Comparison of ENCODE assay signal across 27 cellular contexts in the genomic region with DNA sequence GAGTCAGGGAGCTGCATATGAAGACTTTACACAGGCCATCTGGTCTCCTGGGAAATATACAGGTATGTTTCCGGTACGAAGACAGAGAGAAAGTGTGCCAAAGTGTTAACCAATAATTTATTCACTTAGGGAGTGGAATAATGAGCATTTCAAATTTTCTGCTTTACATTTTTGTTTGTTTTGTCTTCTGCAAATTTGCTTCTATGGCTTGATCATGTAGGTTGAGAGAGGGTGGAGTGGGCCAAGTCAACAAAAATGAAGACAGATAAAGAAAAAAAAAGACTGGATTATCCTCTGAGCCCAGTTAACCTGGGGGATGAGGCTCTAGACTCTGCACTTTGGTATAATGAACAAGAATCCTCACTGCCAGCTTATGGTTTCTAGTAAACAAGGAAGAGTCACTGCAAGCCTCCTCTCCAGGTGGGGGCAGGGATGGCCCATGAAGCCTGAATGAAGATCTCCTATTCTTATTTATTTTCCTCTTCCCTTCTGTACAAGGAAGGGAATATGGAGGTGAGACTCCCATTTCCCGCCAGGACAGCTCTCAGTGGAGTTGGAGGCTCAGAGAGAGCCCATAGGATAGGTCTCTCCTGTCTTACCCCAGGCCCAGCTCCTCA. TPM values are rescaled to one million over a fixed set of nuclear protein-coding genes. Genes with fewer than 3 reads are reported as not detected.
A peak's percentile ranks its signal among the peaks of the same experiment; 100 is the strongest.
DNase-seq lines count a peak whose midpoint lies in the region; ATAC-seq, FAIRE-seq and TF ChIP-seq lines count a peak whose summit lies in the region.
"Had no signal": no experiment of that assay in that cellular context is flagged by ENCODE, and none has a peak within 500 bp of the region (broad histone marks: within the 10 kb centered on the region; RNA-seq: fewer than 3 reads in every experiment).

No MANE protein-coding gene starts in this region.

- CTCF ChIA-PET in HepG2 (lab: Yijun Ruan, JAX; ENCODE audit: low intra/inter-chr PET ratio, low total read pairs), result no interaction called here
- CTCF ChIA-PET in mammary epithelial cell (lab: Charles Lee; ENCODE audit: low non-redundant PET), result no interaction called here

- H3K27ac ChIP-seq in liver (ENCODE audit: low read depth in 1 of 2, low read length in 2 of 2) (no peak overlapping the region), HepG2 (ENCODE audit: extremely low read length, insufficient read depth, low read length) (no peak overlapping the region), colonic mucosa (peak overlapping the region; percentile 65), mucosa of rectum (ENCODE audit: low read depth in 2 of 2, low read length in 2 of 2) (peak overlapping the region; percentile 68 to 75), mammary epithelial cell (ENCODE audit: insufficient read depth, low read depth, low read length) (no peak overlapping the region)
- H3K27ac ChIP-seq: A549; BLaER1 treated with 17β-estradiol and CSF1 and Interleukin-3, amounts not matched to agents 10 nM and 100 nM had no signal

- TF ChIP-seq POLR2A in HepG2 (IDR thresholded peaks at IDR 0.05; ENCODE audit: insufficient read depth in 1 of 2, low read depth in 2 of 2, low read length in 2 of 2), result no peak

- no peak for FAIRE-seq in HepG2 (lab: Jason Lieb, UNC)
- FAIRE-seq: A549, D721Med, G401.6, GM12878, GM18507 had no signal

- no peaks in the 10 kb centered on the region for H3K79me2 ChIP-seq in HepG2 (ENCODE audit: insufficient read depth, low read length)
- no peaks in the 10 kb centered on the region for H3K79me2 ChIP-seq in mammary epithelial cell (ENCODE audit: insufficient read depth, low read length)

- 89% methylated on average over 3 of the region's 3 CpGs for WGBS in liver
- WGBS in HepG2 (ENCODE audit: low lambda C conversion rate), result 61% methylated on average over 3 of the region's 3 CpGs
- 80% methylated on average over 3 of the region's 3 CpGs for WGBS in mammary epithelial cell (ENCODE audit: low coverage, missing lambda C conversion rate)

- no peak overlapping the region for H2AFZ ChIP-seq in HepG2 (ENCODE audit: low read length)
- no peak overlapping the region for H2AFZ ChIP-seq in mammary epithelial cell (ENCODE audit: low read depth, low read length)
- H2AFZ ChIP-seq: GM23338 had no signal

- no peak for TF ChIP-seq RAD21 in liver (IDR thresholded peaks at IDR 0.05)
- no peak for TF ChIP-seq RAD21 in HepG2 (CRISPR knock-in tag; IDR thresholded peaks at IDR 0.05)

- H3K4me1 ChIP-seq in liver (ENCODE audit: control insufficient read depth in 4 of 4, insufficient read depth in 4 of 4, low read length in 3 of 4), result peaks cover 13 to 34% (median 22%) of the 10 kb centered on the region in 4 donors
- no peaks in the 10 kb centered on the region for H3K4me1 ChIP-seq in HepG2 (ENCODE audit: insufficient read depth, low read length)
- peaks cover 4% of the 10 kb centered on the region for H3K4me1 ChIP-seq in colonic mucosa
- H3K4me1 ChIP-seq in mucosa of rectum (ENCODE audit: control insufficient read depth in 2 of 2, insufficient read depth in 2 of 2, low read length in 2 of 2), result peaks cover 23 to 53% of the 10 kb centered on the region in 2 donors
- H3K4me1 ChIP-seq in mammary epithelial cell (ENCODE audit: insufficient read depth, low read length), result peaks cover 8% of the 10 kb centered on the region
- H3K4me1 ChIP-seq: BE2C had no signal

- in situ Hi-C loops in HepG2 (cut with HindIII; ENCODE audit: extremely low pct_ligation_motif_present, low pct_unique_long_range_greater_than_20kb) (no loop called here), mammary epithelial cell (cut with MboI; ENCODE audit: low sequenced_read_pairs in 2 of 2) (no loop called here), GM13977 (cut with MboI; ENCODE audit: low pct_unique_long_range_greater_than_20kb, low sequenced_read_pairs, unreplicated experiment) (no loop called here)

- intact Hi-C loops in HepG2 (cut with micrococcal nuclease; ENCODE audit: unreplicated experiment) (no loop called here), colonic mucosa (cut with DNase I) (no loop called here), mammary epithelial cell (cut with micrococcal nuclease) (no loop called here)

- dilution Hi-C loops in mammary epithelial cell (cut with HindIII; ENCODE audit: low sequenced_read_pairs), result no loop called here

- H3K9ac ChIP-seq in liver (ENCODE audit: low read depth in 1 of 2, low read length in 2 of 2) (no peak overlapping the region), HepG2 (ENCODE audit: insufficient read depth, low read depth, low read length) (no peak overlapping the region), colonic mucosa (ENCODE audit: low read depth in 2 of 2, low read length in 2 of 2) (peak overlapping the region in 1 of 2 donors; percentile 39), mucosa of rectum (ENCODE audit: low read depth in 1 of 2, low read length in 2 of 2) (peak overlapping the region in 1 of 2 donors; percentile 42), mammary epithelial cell (ENCODE audit: insufficient read depth, low read length) (no peak overlapping the region)
- H3K9ac ChIP-seq: BLaER1 treated with 17β-estradiol and CSF1 and Interleukin-3, amounts not matched to agents 10 nM and 100 nM had no signal

- TF ChIP-seq EP300 in HepG2 (IDR thresholded peaks at IDR 0.05; ENCODE audit: low read depth in 2 of 2, low read length in 2 of 2), result no peak
- no peak for TF ChIP-seq EP300 in HepG2 (CRISPR knock-in tag; IDR thresholded peaks at IDR 0.05; ENCODE audit: borderline replicate concordance)

- POLR2A ChIA-PET in HepG2 (lab: Yijun Ruan, JAX), result no interaction called here

- ATAC-seq in HepG2, result no peak
- ATAC-seq: A549, GM12878, GM23338, HCT116 had no signal

- H3K9me3 ChIP-seq in liver (ENCODE audit: control insufficient read depth in 4 of 4, low read length in 3 of 4), result no peaks in the 10 kb centered on the region
- H3K9me3 ChIP-seq in HepG2 (ENCODE audit: low read length), result no peaks in the 10 kb centered on the region
- H3K9me3 ChIP-seq in colonic mucosa, result no peaks in the 10 kb centered on the region
- H3K9me3 ChIP-seq in mucosa of rectum (ENCODE audit: control insufficient read depth in 2 of 2, low read length in 2 of 2), result no peaks in the 10 kb centered on the region
- H3K9me3 ChIP-seq in mammary epithelial cell (replicated peaks; ENCODE audit: insufficient read depth, low read length), result no peaks in the 10 kb centered on the region
- H3K9me3 ChIP-seq: A549; BE2C; BLaER1 treated with 17β-estradiol and CSF1 and Interleukin-3, amounts not matched to agents 10 nM and 100 nM had no signal

- H3K27me3 ChIP-seq in liver (ENCODE audit: control insufficient read depth in 4 of 4, insufficient read depth in 4 of 4, low read length in 3 of 4) (no peaks in the 10 kb centered on the region), HepG2 (ENCODE audit: control insufficient read depth in 1 of 2, insufficient read depth in 2 of 2, low read length in 2 of 2) (peaks cover 0 to 5% of the 10 kb centered on the region in 2 experiments; a peak in 1 of 5 replicates), colonic mucosa (no peaks in the 10 kb centered on the region), mucosa of rectum (ENCODE audit: control insufficient read depth in 2 of 2, insufficient read depth in 2 of 2, low read length in 2 of 2) (no peaks in the 10 kb centered on the region), mammary epithelial cell (ENCODE audit: insufficient read depth, low read length) (peaks cover 6% of the 10 kb centered on the region)

- H3K4me2 ChIP-seq in HepG2 (ENCODE audit: low read depth, low read length) (no peak overlapping the region), mammary epithelial cell (ENCODE audit: insufficient read depth, low read depth, low read length) (no peak overlapping the region)
- H3K4me2 ChIP-seq: A549; BLaER1 treated with 17β-estradiol and CSF1 and Interleukin-3, amounts not matched to agents 10 nM and 100 nM; GM23338 had no signal

- BruUV-seq in HepG2 (replicated peaks; lab: Mats Ljungman, UMichigan) (no TSS peak), mammary epithelial cell (replicated peaks; lab: Mats Ljungman, UMichigan) (no TSS peak)

- H3K4me3 ChIP-seq in liver (ENCODE audit: low read depth in 1 of 3, low read length in 3 of 3) (no peak overlapping the region), HepG2 (replicated peaks in 1 of 3; ENCODE audit: insufficient read depth in 1 of 3, low read depth in 2 of 3, low read length in 3 of 3) (no peak overlapping the region), colonic mucosa (no peak overlapping the region), mucosa of rectum (ENCODE audit: low read length in 2 of 2) (no peak overlapping the region), mammary epithelial cell (replicated peaks in 1 of 3; ENCODE audit: insufficient read depth in 1 of 3, low read depth in 2 of 3, low read length in 3 of 3) (no peak overlapping the region)
- H3K4me3 ChIP-seq: A549; BLaER1 treated with 17β-estradiol and CSF1 and Interleukin-3, amounts not matched to agents 10 nM and 100 nM; GM12878; GM23338 had no signal

- DNase-seq in HepG2 (ENCODE audit: low spot score) (no peak), colonic mucosa (peak; percentile 51), mammary epithelial cell (no peak), NCI-H510A treated with DMSO at 0.1 percent for 48 hours (lab: John Stamatoyannopoulos, UW) (no peak), GM13977 (ENCODE audit: low spot score) (no peak)
- DNase-seq: 8988T; ACHN; AML-193; BE2C; CD4-positive, alpha-beta T cell; CD8-positive, alpha-beta memory T cell; DMS 273 treated with DMSO at 0.1 percent for 48 hours; DND-41; H9; HFFc6 had no signal

- TF ChIP-seq CTCF in liver (IDR thresholded peaks at IDR 0.05; ENCODE audit: low read depth, low read length, missing input control) (no peak), HepG2 (CRISPR knock-in tag; IDR thresholded peaks at IDR 0.05) (no peak), colonic mucosa (IDR thresholded peaks at IDR 0.05) (no peak), mammary epithelial cell (conservative IDR thresholded peaks at IDR 0.05 in 1 of 2, IDR thresholded peaks at IDR 0.05 in 1 of 2; ENCODE audit: extremely low read depth in 1 of 2, insufficient read depth in 1 of 2, low read depth in 1 of 2, low read length in 2 of 2) (no peak), GM13977 (IDR thresholded peaks at IDR 0.05; ENCODE audit: extremely low read depth, insufficient read depth, missing control alignments) (no peak)

- H3K36me3 ChIP-seq in liver (ENCODE audit: control insufficient read depth in 4 of 4, insufficient read depth in 3 of 4, low read depth in 1 of 4, low read length in 3 of 4) (no peaks in the 10 kb centered on the region), HepG2 (replicated peaks in 1 of 2; ENCODE audit: control insufficient read depth in 1 of 2, insufficient read depth in 2 of 2, low read length in 2 of 2) (no peaks in the 10 kb centered on the region), colonic mucosa (no peaks in the 10 kb centered on the region), mucosa of rectum (ENCODE audit: control insufficient read depth in 2 of 2, insufficient read depth in 2 of 2, low read length in 2 of 2) (no peaks in the 10 kb centered on the region), mammary epithelial cell (ENCODE audit: insufficient read depth, low read length) (no peaks in the 10 kb centered on the region)
- H3K36me3 ChIP-seq: BE2C; BLaER1 treated with 17β-estradiol and CSF1 and Interleukin-3, amounts not matched to agents 10 nM and 100 nM had no signal

- H4K20me1 ChIP-seq in HepG2 (ENCODE audit: insufficient read depth, low read length), result no peaks in the 10 kb centered on the region
- no peaks in the 10 kb centered on the region for H4K20me1 ChIP-seq in mammary epithelial cell (ENCODE audit: insufficient read depth, low read length)

RNA-seq across cellular contexts. Expression of a gene that starts 37.7 kb away (rescaled TPM):
- total RNA-seq in liver (1 to 10 TPM in 1 of 2 donors, under 1 TPM in 1; 0.19 to 1.9 TPM), HepG2 (2016; rRNA removed; fragmentation: Illumina TruSeq; extraction: Trizol) (not detected in 2 replicates), colonic mucosa (not detected), mammary epithelial cell (10 to 100 TPM in 1 of 2 donors, not detected in 1; 13.0 TPM)
- polyA plus RNA-seq in liver (under 1 TPM; 0.36 to 0.63 TPM), HepG2 (2011; rRNA removed) (not detected in 2 replicates), mammary epithelial cell (not detected)
- total RNA-seq in HepG2 (2016; cell fraction: cytosol; rRNA removed; fragmentation: Illumina TruSeq; extraction: Trizol; ENCODE audit: low read depth), result not detected in 2 replicates
- not detected in 2 replicates for total RNA-seq in HepG2 (2016; cell fraction: insoluble cytoplasmic fraction; rRNA removed; fragmentation: Illumina TruSeq; extraction: Trizol)
- not detected in 2 replicates for total RNA-seq in HepG2 (2016; cell fraction: membrane; rRNA removed; fragmentation: Illumina TruSeq; extraction: Trizol)
- total RNA-seq in HepG2 (2016; cell fraction: nucleus; rRNA removed; fragmentation: Illumina TruSeq; extraction: Trizol), result not detected in 2 replicates
- polyA plus RNA-seq in HepG2 (2011; cell fraction: cytosol; rRNA removed), result not detected in 2 replicates
- polyA plus RNA-seq in HepG2 (2011; cell fraction: nucleus; rRNA removed), result not detected in 2 replicates
- polyA plus RNA-seq in HepG2 (2012), result not detected in 2 replicates
- not detected in 2 replicates for polyA plus RNA-seq in HepG2 (2016; cell fraction: cytosol; fragmentation: Illumina TruSeq; extraction: Trizol; ENCODE audit: low read depth)
- polyA plus RNA-seq in HepG2 (2016; cell fraction: insoluble cytoplasmic fraction; fragmentation: Illumina TruSeq; extraction: Trizol; ENCODE audit: low read depth), result not detected in 2 replicates
- not detected in 2 replicates for polyA plus RNA-seq in HepG2 (2016; cell fraction: membrane; fragmentation: Illumina TruSeq; extraction: Trizol; ENCODE audit: low read depth)
- not detected in 2 replicates for polyA plus RNA-seq in HepG2 (2016; cell fraction: nucleus; fragmentation: Illumina TruSeq; extraction: Trizol; ENCODE audit: insufficient read depth, low read depth)
- polyA minus RNA-seq in HepG2 (2011; rRNA and poly(A)+ RNA removed; ENCODE audit: low replicate concordance), result not detected in 2 replicates
- polyA minus RNA-seq in HepG2 (2011; cell fraction: cytosol; rRNA and poly(A)+ RNA removed), result not detected in 2 replicates
- not detected in 2 replicates for polyA minus RNA-seq in HepG2 (2011; cell fraction: nucleus; rRNA and poly(A)+ RNA removed)
- polyA minus RNA-seq in mammary epithelial cell, result not detected
- total RNA-seq: CD4-positive, alpha-beta T cell; CD8-positive, alpha-beta memory T cell; GM12878; H4; HFFc6 had no signal
- polyA plus RNA-seq: A549; CD14-positive monocyte; CD8-positive, alpha-beta memory T cell; GM12878 had no signal

RNA-seq across cellular contexts. Expression of a gene that starts 46.0 kb away (rescaled TPM):
- total RNA-seq in liver (not detected), HepG2 (2016; rRNA removed; fragmentation: Illumina TruSeq; extraction: Trizol) (not detected in 2 replicates), colonic mucosa (not detected), mammary epithelial cell (not detected)
- polyA plus RNA-seq in liver (not detected), HepG2 (2011; rRNA removed) (not detected in 2 replicates), mammary epithelial cell (not detected)
- not detected in 2 replicates for total RNA-seq in HepG2 (2016; cell fraction: cytosol; rRNA removed; fragmentation: Illumina TruSeq; extraction: Trizol; ENCODE audit: low read depth)
- total RNA-seq in HepG2 (2016; cell fraction: insoluble cytoplasmic fraction; rRNA removed; fragmentation: Illumina TruSeq; extraction: Trizol), result not detected in 2 replicates
- total RNA-seq in HepG2 (2016; cell fraction: membrane; rRNA removed; fragmentation: Illumina TruSeq; extraction: Trizol), result not detected in 2 replicates
- not detected in 2 replicates for total RNA-seq in HepG2 (2016; cell fraction: nucleus; rRNA removed; fragmentation: Illumina TruSeq; extraction: Trizol)
- not detected in 2 replicates for polyA plus RNA-seq in HepG2 (2011; cell fraction: cytosol; rRNA removed)
- polyA plus RNA-seq in HepG2 (2011; cell fraction: nucleus; rRNA removed), result not detected in 2 replicates
- not detected in 2 replicates for polyA plus RNA-seq in HepG2 (2012)
- not detected in 2 replicates for polyA plus RNA-seq in HepG2 (2016; cell fraction: cytosol; fragmentation: Illumina TruSeq; extraction: Trizol; ENCODE audit: low read depth)
- not detected in 2 replicates for polyA plus RNA-seq in HepG2 (2016; cell fraction: insoluble cytoplasmic fraction; fragmentation: Illumina TruSeq; extraction: Trizol; ENCODE audit: low read depth)
- polyA plus RNA-seq in HepG2 (2016; cell fraction: membrane; fragmentation: Illumina TruSeq; extraction: Trizol; ENCODE audit: low read depth), result not detected in 2 replicates
- polyA plus RNA-seq in HepG2 (2016; cell fraction: nucleus; fragmentation: Illumina TruSeq; extraction: Trizol; ENCODE audit: insufficient read depth, low read depth), result not detected in 2 replicates
- polyA minus RNA-seq in HepG2 (2011; rRNA and poly(A)+ RNA removed; ENCODE audit: low replicate concordance), result not detected in 2 replicates
- polyA minus RNA-seq in HepG2 (2011; cell fraction: cytosol; rRNA and poly(A)+ RNA removed), result not detected in 2 replicates
- not detected in 2 replicates for polyA minus RNA-seq in HepG2 (2011; cell fraction: nucleus; rRNA and poly(A)+ RNA removed)
- polyA minus RNA-seq in mammary epithelial cell, result not detected
- total RNA-seq: CD4-positive, alpha-beta T cell; CD8-positive, alpha-beta memory T cell; GM12878; GM23338; H4; H9; HFFc6 had no signal
- polyA plus RNA-seq: A549; CD14-positive monocyte; CD8-positive, alpha-beta memory T cell; GM12878; GM23338 had no signal

RNA-seq across cellular contexts. Expression of a gene that starts 47.2 kb away (rescaled TPM):
- total RNA-seq in liver (10 to 100 TPM in 1 of 2 donors, 1 to 10 TPM in 1; 3.7 to 19.1 TPM), HepG2 (2016; rRNA removed; fragmentation: Illumina TruSeq; extraction: Trizol) (0.04 TPM in 1 of 2 replicates, not detected in the other), colonic mucosa (10 to 100 TPM; 26.9 to 39.6 TPM), mammary epithelial cell (1 to 10 TPM in 1 of 2 donors, not detected in 1; 1.3 TPM)
- polyA plus RNA-seq in liver (1 to 10 TPM; 5.4 to 9.6 TPM), HepG2 (2011; rRNA removed) (0.03 TPM in 1 of 2 replicates, not detected in the other), mammary epithelial cell (0.40 TPM)
- total RNA-seq in HepG2 (2016; cell fraction: cytosol; rRNA removed; fragmentation: Illumina TruSeq; extraction: Trizol; ENCODE audit: low read depth), result not detected in 2 replicates
- 0.04 TPM in 1 of 2 replicates, not detected in the other for total RNA-seq in HepG2 (2016; cell fraction: insoluble cytoplasmic fraction; rRNA removed; fragmentation: Illumina TruSeq; extraction: Trizol)
- total RNA-seq in HepG2 (2016; cell fraction: membrane; rRNA removed; fragmentation: Illumina TruSeq; extraction: Trizol), result not detected in 2 replicates
- total RNA-seq in HepG2 (2016; cell fraction: nucleus; rRNA removed; fragmentation: Illumina TruSeq; extraction: Trizol), result not detected in 2 replicates
- 0.01 TPM in 1 of 2 replicates, not detected in the other for polyA plus RNA-seq in HepG2 (2011; cell fraction: cytosol; rRNA removed)
- not detected in 2 replicates for polyA plus RNA-seq in HepG2 (2011; cell fraction: nucleus; rRNA removed)
- not detected in 2 replicates for polyA plus RNA-seq in HepG2 (2012)
- polyA plus RNA-seq in HepG2 (2016; cell fraction: cytosol; fragmentation: Illumina TruSeq; extraction: Trizol; ENCODE audit: low read depth), result not detected in 2 replicates
- not detected in 2 replicates for polyA plus RNA-seq in HepG2 (2016; cell fraction: insoluble cytoplasmic fraction; fragmentation: Illumina TruSeq; extraction: Trizol; ENCODE audit: low read depth)
- polyA plus RNA-seq in HepG2 (2016; cell fraction: membrane; fragmentation: Illumina TruSeq; extraction: Trizol; ENCODE audit: low read depth), result not detected in 2 replicates
- not detected in 2 replicates for polyA plus RNA-seq in HepG2 (2016; cell fraction: nucleus; fragmentation: Illumina TruSeq; extraction: Trizol; ENCODE audit: insufficient read depth, low read depth)
- polyA minus RNA-seq in HepG2 (2011; rRNA and poly(A)+ RNA removed; ENCODE audit: low replicate concordance), result 9.6 TPM in 1 of 2 replicates, not detected in the other
- not detected in 2 replicates for polyA minus RNA-seq in HepG2 (2011; cell fraction: cytosol; rRNA and poly(A)+ RNA removed)
- polyA minus RNA-seq in HepG2 (2011; cell fraction: nucleus; rRNA and poly(A)+ RNA removed), result not detected in 2 replicates
- not detected for polyA minus RNA-seq in mammary epithelial cell
- total RNA-seq: HFFc6 had no signal
- polyA plus RNA-seq: CD14-positive monocyte had no signal

Comparison
In these comparisons a context has a peak if more than half of its experiments do, and no peak if none do; other contexts are left out.
1. H3K27ac ChIP-seq: peak in colonic mucosa (single experiment) and mucosa of rectum (2 of 2); none in liver (0 of 2), HepG2 (single experiment) and mammary epithelial cell (single experiment).